ENCODE assay signal across 13 cellular contexts in the genomic region with DNA sequence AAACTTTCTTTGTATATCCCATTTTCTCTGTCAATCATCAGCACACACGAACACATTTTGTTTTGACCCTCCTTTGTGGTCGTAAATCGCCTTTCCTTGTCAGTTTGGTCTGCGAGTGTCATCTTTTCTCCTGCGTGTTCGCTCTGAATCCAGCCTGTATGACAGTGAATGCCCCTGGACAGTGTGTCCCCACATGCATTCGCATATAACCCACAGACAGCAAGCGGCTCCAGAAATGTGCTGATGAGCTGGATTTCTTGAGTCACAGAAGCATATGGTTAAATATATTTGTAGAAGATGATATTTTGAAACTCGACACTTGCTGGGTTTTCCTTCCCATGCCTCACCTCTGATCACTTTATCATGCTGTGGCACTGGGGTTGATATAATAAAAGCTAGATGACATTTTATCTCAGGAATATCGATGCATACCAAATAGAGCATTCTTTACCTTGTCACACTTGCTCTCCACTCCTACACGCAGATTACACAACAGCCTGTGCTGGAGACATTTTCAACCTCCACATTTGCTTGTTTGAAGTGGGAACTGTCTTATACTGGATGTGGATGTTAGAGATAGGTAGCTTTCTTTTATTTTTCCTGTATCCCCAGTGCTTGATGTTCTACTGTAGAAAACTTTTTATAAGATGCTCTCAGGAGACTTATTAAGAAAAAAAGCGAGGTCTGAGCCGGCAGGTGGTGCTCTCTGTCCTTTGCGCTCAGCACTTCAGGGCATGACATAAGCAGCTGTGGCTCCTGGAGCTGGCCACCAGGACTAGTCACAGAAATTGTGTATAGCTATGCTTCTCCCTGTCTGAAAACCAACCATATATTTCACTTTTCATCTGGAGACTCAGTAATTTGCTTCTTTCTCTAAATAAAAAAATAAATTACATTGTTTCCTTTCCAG.
A peak's percentile ranks its signal among the peaks of the same experiment; 100 is the strongest.
DNase-seq lines count a peak whose midpoint lies in the region; ATAC-seq and TF ChIP-seq lines count a peak whose summit lies in the region.
"Had no signal": no experiment of that assay in that cellular context is flagged by ENCODE, and none has a peak within 500 bp of the region (broad histone marks: within the 10 kb centered on the region; RNA-seq: fewer than 3 reads in every experiment).

No MANE protein-coding gene starts in this region.

- no peaks in the 10 kb centered on the region for H3K4me1 ChIP-seq in lower lobe of right lung
- H3K4me1 ChIP-seq: heart left ventricle had no signal

- H3K36me3 ChIP-seq in lower lobe of right lung: no peaks in the 10 kb centered on the region
- H3K36me3 ChIP-seq: heart left ventricle, ovary had no signal

- H3K4me3 ChIP-seq in fibroblast of mammary gland (ENCODE audit: control insufficient read depth, low read depth, low read length) (no peak overlapping the region), lower lobe of right lung (no peak overlapping the region)
- H3K4me3 ChIP-seq: heart left ventricle, ovary had no signal

- no peak overlapping the region for H3K27ac ChIP-seq in lower lobe of right lung
- H3K27ac ChIP-seq: heart left ventricle, ovary had no signal

- TF ChIP-seq CTCF in fibroblast of mammary gland (conservative IDR thresholded peaks at IDR 0.05; ENCODE audit: control insufficient read depth, insufficient read depth, low read depth, low read length) (peak; percentile 32), lower lobe of right lung (IDR thresholded peaks at IDR 0.05) (no peak)

- peak; percentile 91 for ATAC-seq in GM19351 (IDR thresholded peaks at IDR 0.05; ENCODE audit: unreplicated experiment)
- no peak for ATAC-seq in lower lobe of right lung
- ATAC-seq in GM18519 (IDR thresholded peaks at IDR 0.05; ENCODE audit: low FRiP score, unreplicated experiment): no peak
- no peak for ATAC-seq in HG03460 (IDR thresholded peaks at IDR 0.05; ENCODE audit: unreplicated experiment)
- ATAC-seq: heart left ventricle had no signal

- no peaks in the 10 kb centered on the region for H3K9me3 ChIP-seq in lower lobe of right lung
- H3K9me3 ChIP-seq: heart left ventricle, ovary had no signal

- intact Hi-C loops in lower lobe of right lung (cut with DNase I): no loop called here

- DNase-seq in A172 (ENCODE audit: low spot score) (peak; percentile 52), RPMI8226 (peak; percentile 57), fibroblast of mammary gland (ENCODE audit: low read depth) (peak; percentile 17), OCI-M2 (lab: John Stamatoyannopoulos, UW; ENCODE audit: unreplicated experiment) (no peak), lower lobe of right lung (no peak)
- DNase-seq: activated CD4-positive, CD25-positive, alpha-beta regulatory T cell treated with anti-CD3 and anti-CD28 coated beads, Interleukin-2, amount 50 U/mL, for 72 hours; CD4-positive, alpha-beta memory T cell; heart left ventricle; NCI-H1417 treated with DMSO at 0.1 percent for 48 hours; ovary had no signal

- H3K27me3 ChIP-seq in lower lobe of right lung (ENCODE audit: low read depth): no peaks in the 10 kb centered on the region
- H3K27me3 ChIP-seq: ovary had no signal

Comparison
In these comparisons a context has a peak if more than half of its experiments do, and no peak if none do; other contexts are left out.
1. DNase-seq: peak in A172 (single experiment), RPMI8226 (single experiment) and fibroblast of mammary gland (single experiment); none in OCI-M2 (single experiment) and lower lobe of right lung (single experiment).